In genomic region chr6:93581371-93581770, GRCh38 we compare ENCODE assay signal across 21 cellular contexts.
DNase-seq lines count a peak whose midpoint lies in the region; ATAC-seq, FAIRE-seq and TF ChIP-seq lines count a peak whose summit lies in the region.
"Had no signal": no experiment of that assay in that cellular context is flagged by ENCODE, and none has a peak within 500 bp of the region (broad histone marks: within the 10 kb centered on the region; RNA-seq: fewer than 3 reads in every experiment).

No MANE protein-coding gene starts in this region.

- no peaks in the 10 kb centered on the region for H3K36me3 ChIP-seq in kidney (ENCODE audit: control insufficient read depth in 1 of 2, insufficient read depth in 2 of 2, low read length in 2 of 2)
- H3K36me3 ChIP-seq: adrenal gland, cardiac muscle cell, thoracic aorta had no signal

- H3K27ac ChIP-seq in kidney (ENCODE audit: low read depth in 2 of 2, low read length in 2 of 2), result peak overlapping the region in 1 of 2 donors; percentile 34
- H3K27ac ChIP-seq in foreskin keratinocyte, result no peak overlapping the region
- H3K27ac ChIP-seq: adrenal gland, C4-2B, cardiac muscle cell, thoracic aorta had no signal

- H3K9me3 ChIP-seq in kidney (ENCODE audit: control insufficient read depth in 1 of 2, low read length in 2 of 2), result no peaks in the 10 kb centered on the region
- H3K9me3 ChIP-seq: adrenal gland, thoracic aorta had no signal

- peak overlapping the region; percentile 41 to 51 for H3K4me3 ChIP-seq in kidney (ENCODE audit: low read length in 2 of 2)
- H3K4me3 ChIP-seq: adrenal gland, cardiac muscle cell, thoracic aorta had no signal

- in situ Hi-C loops in ACHN (cut with HindIII; ENCODE audit: low pct_ligation_motif_present, low pct_unique_long_range_greater_than_20kb, low sequenced_read_pairs), result no loop called here

- DNase-seq in ACHN, result peak; percentile 53
- peak; percentile 57 for DNase-seq in NCI-H146 (lab: John Stamatoyannopoulos, UW)
- DNase-seq in NCI-H69 (lab: John Stamatoyannopoulos, UW), result peak; percentile 70
- DNase-seq in kidney, result no peak
- DNase-seq in foreskin keratinocyte, result no peak
- DNase-seq in left cardiac atrium, result no peak
- no peak for DNase-seq in HPDE6-E6E7 (ENCODE audit: extremely low spot score)
- DNase-seq: adrenal gland; dermis blood vessel endothelial cell; foreskin melanocyte; left colon; NCI-H1694; nucleus accumbens; SIG-M5; stimulated activated CD4-positive, alpha-beta T cell treated with anti-CD3 and anti-CD28 coated beads, Interleukin-15, amount 100 ng/mL, for 24 hours had no signal

- intact Hi-C loops in kidney (cut with DNase I) (no loop called here), left cardiac atrium (cut with DNase I) (no loop called here)

- H3K4me1 ChIP-seq in kidney (ENCODE audit: control insufficient read depth in 1 of 2, insufficient read depth in 1 of 2, low read depth in 1 of 2, low read length in 2 of 2) (peaks cover 0 to 5% of the 10 kb centered on the region in 2 donors), foreskin keratinocyte (no peaks in the 10 kb centered on the region)
- H3K4me1 ChIP-seq: adrenal gland had no signal

- no peak overlapping the region for H3K9ac ChIP-seq in kidney (ENCODE audit: low read length in 2 of 2)

- TF ChIP-seq CTCF in kidney (IDR thresholded peaks at IDR 0.05; ENCODE audit: borderline replicate concordance, extremely low read depth, insufficient read depth) (no peak), foreskin keratinocyte (conservative IDR thresholded peaks at IDR 0.05) (no peak)

- no peak for FAIRE-seq in kidney (lab: Jason Lieb, UNC)

- no peaks in the 10 kb centered on the region for H3K27me3 ChIP-seq in foreskin keratinocyte
- H3K27me3 ChIP-seq: adrenal gland, cardiac muscle cell had no signal

- no peak for ATAC-seq in foreskin keratinocyte
- ATAC-seq in left cardiac atrium, result no peak
- no peak for ATAC-seq in GM18517 (IDR thresholded peaks at IDR 0.05; ENCODE audit: unreplicated experiment)
- ATAC-seq: activated T-helper 17 cell treated with anti-CD3 and anti-CD28 coated beads, Interleukin-2, amount 50 U/mL, for 72 hours; left colon; stimulated activated memory B cell treated with anti-CD40 and anti-IgM and Interleukin-4, amounts not matched to agents 10 μg/mL and 1 μg/mL and 100 μg/mL, for 72 hours had no signal

Comparison
In these comparisons a context has a peak if more than half of its experiments do, and no peak if none do; other contexts are left out.
1. DNase-seq: peak in ACHN (single experiment), NCI-H146 (single experiment) and NCI-H69 (single experiment); none in kidney (single experiment), foreskin keratinocyte (0 of 2), left cardiac atrium (single experiment) and HPDE6-E6E7 (single experiment).